12 cellular contexts compared by ENCODE assay signal in the genomic region with DNA sequence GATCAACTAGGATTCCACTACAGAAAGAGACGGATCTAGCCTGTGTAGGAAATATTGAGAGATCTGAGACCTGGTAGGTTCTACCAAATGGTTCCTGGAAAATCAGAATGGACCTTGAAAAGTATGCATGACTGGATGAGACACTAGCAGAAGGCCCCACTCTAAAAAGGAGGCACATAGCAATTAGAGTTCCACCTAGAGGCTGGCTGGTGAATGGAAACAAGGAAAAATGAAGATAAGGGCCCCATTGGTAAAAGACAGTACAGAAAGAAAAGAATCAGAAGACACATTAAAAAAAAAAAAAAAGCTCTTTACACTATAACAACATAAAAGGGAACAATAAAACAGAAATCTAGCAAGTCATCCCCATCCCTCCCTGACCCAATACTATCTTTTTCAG.
DNase-seq lines count a peak whose midpoint lies in the region; ATAC-seq and TF ChIP-seq lines count a peak whose summit lies in the region.
"Had no signal": no experiment of that assay in that cellular context is flagged by ENCODE, and none has a peak within 500 bp of the region (broad histone marks: within the 10 kb centered on the region; RNA-seq: fewer than 3 reads in every experiment).

No MANE protein-coding gene starts in this region.

- POLR2A ChIA-PET in SK-N-SH (lab: Yijun Ruan, JAX) = no interaction called here

- H3K9me2 ChIP-seq in SK-N-SH = no peaks in the 10 kb centered on the region

- TF ChIP-seq CTCF in SK-N-SH (IDR thresholded peaks at IDR 0.05) = peak; percentile 34; the same call in 1 of the 2 replicates
- peak; percentile 45 for TF ChIP-seq CTCF in OCI-LY3 (IDR thresholded peaks at IDR 0.05; ENCODE audit: low read depth, low read length)
- TF ChIP-seq CTCF in fibroblast of the aortic adventitia (IDR thresholded peaks at IDR 0.05; ENCODE audit: insufficient read depth, low read length) = peak; percentile 46

- ATAC-seq in SK-N-SH treated with all-trans-retinoic acid at 6 μM for 48 hours (no peak), GM21515 (IDR thresholded peaks at IDR 0.05; ENCODE audit: unreplicated experiment) (no peak), GM19467 (IDR thresholded peaks at IDR 0.05; ENCODE audit: unreplicated experiment) (no peak), Right ventricle myocardium inferior (no peak)
- ATAC-seq: esophagus mucosa had no signal

- H3K4me3 ChIP-seq in SK-N-SH (ENCODE audit: low read depth in 2 of 2, low read length in 1 of 2) (no peak overlapping the region), OCI-LY3 (ENCODE audit: low read length) (no peak overlapping the region), fibroblast of the aortic adventitia (ENCODE audit: low read depth, low read length) (no peak overlapping the region)
- H3K4me3 ChIP-seq: thyroid gland had no signal

- CTCF ChIA-PET in SK-N-SH (lab: Yijun Ruan, JAX) = interaction anchor here (0.6 kb wide), 1 partner anchor 79 kb away, joined by 3 read pairs; no protein-coding TSS in a partner anchor

- H3K9ac ChIP-seq in SK-N-SH (no peak overlapping the region), OCI-LY3 (ENCODE audit: low read length) (no peak overlapping the region)

- H3K4me2 ChIP-seq in SK-N-SH (no peak overlapping the region), OCI-LY3 (ENCODE audit: low read length) (no peak overlapping the region)

- H3K79me2 ChIP-seq in SK-N-SH (ENCODE audit: insufficient read depth) (no peaks in the 10 kb centered on the region), OCI-LY3 (ENCODE audit: low read length) (no peaks in the 10 kb centered on the region)

- no peak for DNase-seq in SK-N-SH
- peak; percentile 25 for DNase-seq in fibroblast of the aortic adventitia (ENCODE audit: low read depth)
- DNase-seq in Right ventricle myocardium inferior (ENCODE audit: missing footprints) = no peak
- no peak for DNase-seq in GDM1 (lab: John Stamatoyannopoulos, UW)
- DNase-seq: activated naive CD4-positive, alpha-beta T cell treated with anti-CD3 and anti-CD28 coated beads, Interleukin-2, amount 10 ng/mL, durations not matched to agents 7 days and 5 days; stimulated activated CD4-positive, alpha-beta T cell treated with anti-CD3 and anti-CD28 coated beads, Interleukin-2, amount 100 ng/mL, for 48 hours; thyroid gland had no signal

- TF ChIP-seq EP300 in SK-N-SH (IDR thresholded peaks at IDR 0.05; ENCODE audit: borderline replicate concordance in 1 of 2, low read depth in 1 of 2, low read length in 1 of 2) = no peak

- H3K36me3 ChIP-seq in SK-N-SH (replicated peaks in 1 of 2; ENCODE audit: control insufficient read depth in 1 of 2, insufficient read depth in 2 of 2, low read length in 1 of 2) = no peaks in the 10 kb centered on the region
- no peaks in the 10 kb centered on the region for H3K36me3 ChIP-seq in OCI-LY3 (replicated peaks; ENCODE audit: low read depth, low read length)
- H3K36me3 ChIP-seq: thyroid gland had no signal

- H3K27ac ChIP-seq in SK-N-SH (ENCODE audit: low read depth in 2 of 2, low read length in 1 of 2) (no peak overlapping the region), OCI-LY3 (ENCODE audit: low read length) (no peak overlapping the region)
- H3K27ac ChIP-seq: thyroid gland had no signal

- H3K9me3 ChIP-seq in SK-N-SH (no peaks in the 10 kb centered on the region), OCI-LY3 (ENCODE audit: insufficient read depth, low read length) (no peaks in the 10 kb centered on the region)
- H3K9me3 ChIP-seq: thyroid gland had no signal

- H2AFZ ChIP-seq in SK-N-SH (ENCODE audit: low read depth) (no peak overlapping the region), OCI-LY3 (ENCODE audit: low read depth, low read length) (no peak overlapping the region)

- intact Hi-C loops in Right ventricle myocardium inferior (cut with DNase I) = no loop called here

- no peaks in the 10 kb centered on the region for H3F3A ChIP-seq in SK-N-SH (replicated peaks; ENCODE audit: insufficient read depth)

- H3K27me3 ChIP-seq in SK-N-SH (ENCODE audit: insufficient read depth) (no peaks in the 10 kb centered on the region), OCI-LY3 (ENCODE audit: low read depth, low read length) (no peaks in the 10 kb centered on the region)
- H3K27me3 ChIP-seq: thyroid gland had no signal

- 95% methylated on average over 1 of the region's 1 CpG for WGBS in SK-N-SH (ENCODE audit: low lambda C conversion rate)

- TF ChIP-seq RAD21 in SK-N-SH (IDR thresholded peaks at IDR 0.05; ENCODE audit: low read length) = 0 out of 2 replicates have a peak, but pooled peaks have one; percentile 8

- H3K4me1 ChIP-seq in SK-N-SH (ENCODE audit: control insufficient read depth in 1 of 2, insufficient read depth in 2 of 2, low read depth in 1 of 2, low read length in 1 of 2) (0 out of 4 replicates have a peak, but pooled peaks cover 0 to 11% of the 10 kb centered on the region in 2 experiments), OCI-LY3 (ENCODE audit: low read length) (no peaks in the 10 kb centered on the region)
- H3K4me1 ChIP-seq: thyroid gland had no signal

- H4K20me1 ChIP-seq in SK-N-SH (ENCODE audit: insufficient read depth) (no peaks in the 10 kb centered on the region), OCI-LY3 (ENCODE audit: insufficient read depth, low read length) (no peaks in the 10 kb centered on the region)

TF ChIP-seq in SK-N-SH, 30 proteins besides CTCF, POLR2A, EP300 and RAD21:
- TF ChIP-seq, protein P1, sequence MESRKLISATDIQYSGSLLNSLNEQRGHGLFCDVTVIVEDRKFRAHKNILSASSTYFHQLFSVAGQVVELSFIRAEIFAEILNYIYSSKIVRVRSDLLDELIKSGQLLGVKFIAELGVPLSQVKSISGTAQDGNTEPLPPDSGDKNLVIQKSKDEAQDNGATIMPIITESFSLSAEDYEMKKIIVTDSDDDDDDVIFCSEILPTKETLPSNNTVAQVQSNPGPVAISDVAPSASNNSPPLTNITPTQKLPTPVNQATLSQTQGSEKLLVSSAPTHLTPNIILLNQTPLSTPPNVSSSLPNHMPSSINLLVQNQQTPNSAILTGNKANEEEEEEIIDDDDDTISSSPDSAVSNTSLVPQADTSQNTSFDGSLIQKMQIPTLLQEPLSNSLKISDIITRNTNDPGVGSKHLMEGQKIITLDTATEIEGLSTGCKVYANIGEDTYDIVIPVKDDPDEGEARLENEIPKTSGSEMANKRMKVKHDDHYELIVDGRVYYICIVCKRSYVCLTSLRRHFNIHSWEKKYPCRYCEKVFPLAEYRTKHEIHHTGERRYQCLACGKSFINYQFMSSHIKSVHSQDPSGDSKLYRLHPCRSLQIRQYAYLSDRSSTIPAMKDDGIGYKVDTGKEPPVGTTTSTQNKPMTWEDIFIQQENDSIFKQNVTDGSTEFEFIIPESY (IDR thresholded peaks at IDR 0.05; ENCODE audit: borderline replicate concordance, low read depth) = no peak
- TF ChIP-seq GATA2 (CRISPR knock-in tag; IDR thresholded peaks at IDR 0.05) (no peak), TAF1 (IDR thresholded peaks at IDR 0.05; ENCODE audit: borderline replicate concordance, low read depth, low read length) (no peak), NRF1 (IDR thresholded peaks at IDR 0.05; ENCODE audit: low read depth, low read length) (no peak), TEAD4 (IDR thresholded peaks at IDR 0.05; ENCODE audit: borderline replicate concordance, insufficient read depth) (no peak), RCOR1 (IDR thresholded peaks at IDR 0.05; ENCODE audit: low read length) (no peak), SIN3A (IDR thresholded peaks at IDR 0.05; ENCODE audit: borderline replicate concordance, low read depth, low read length) (no peak)

TF ChIP-seq in SK-N-SH treated with all-trans-retinoic acid at 6 μM for 48 hours, 23 proteins besides CTCF, POLR2A, EP300 and RAD21:
- TF ChIP-seq ZNF8 (CRISPR knock-in tag; IDR thresholded peaks at IDR 0.05) = no peak
